8 cellular contexts compared by ENCODE assay signal in genomic region chr19:30719189-30719990, GRCh38.
DNase-seq lines count a peak whose midpoint lies in the region; ATAC-seq and TF ChIP-seq lines count a peak whose summit lies in the region.

No MANE protein-coding gene starts in this region.

- TF ChIP-seq CTCF in GM10266 (IDR thresholded peaks at IDR 0.05; ENCODE audit: control insufficient read depth, insufficient read depth, low read depth, missing control alignments), result peak; percentile 15

- DNase-seq in GM10266 (ENCODE audit: extremely low spot score), result peak; percentile 35
- peak; percentile 43 for DNase-seq in NCI-H748 (lab: John Stamatoyannopoulos, UW; ENCODE audit: unreplicated experiment)
- peak; percentile 65 for DNase-seq in cerebellum (ENCODE audit: low spot score)
- DNase-seq in kidney tubule cell (ENCODE audit: low spot score), result peak; percentile 38
- DNase-seq in stimulated activated CD8-positive, alpha-beta memory T cell treated with anti-CD3 and anti-CD28 coated beads, Interleukin-4, amount 100 ng/mL, for 48 hours, result peak; percentile 25
- no peak for DNase-seq in RKO (ENCODE audit: low spot score)

- ATAC-seq in GM19455 (IDR thresholded peaks at IDR 0.05; ENCODE audit: unreplicated experiment) (no peak), HG03354 (IDR thresholded peaks at IDR 0.05; ENCODE audit: poor library complexity, severe bottlenecking, unreplicated experiment) (no peak)
